Comparison of ENCODE assay signal across 11 cellular contexts in the genomic region with DNA sequence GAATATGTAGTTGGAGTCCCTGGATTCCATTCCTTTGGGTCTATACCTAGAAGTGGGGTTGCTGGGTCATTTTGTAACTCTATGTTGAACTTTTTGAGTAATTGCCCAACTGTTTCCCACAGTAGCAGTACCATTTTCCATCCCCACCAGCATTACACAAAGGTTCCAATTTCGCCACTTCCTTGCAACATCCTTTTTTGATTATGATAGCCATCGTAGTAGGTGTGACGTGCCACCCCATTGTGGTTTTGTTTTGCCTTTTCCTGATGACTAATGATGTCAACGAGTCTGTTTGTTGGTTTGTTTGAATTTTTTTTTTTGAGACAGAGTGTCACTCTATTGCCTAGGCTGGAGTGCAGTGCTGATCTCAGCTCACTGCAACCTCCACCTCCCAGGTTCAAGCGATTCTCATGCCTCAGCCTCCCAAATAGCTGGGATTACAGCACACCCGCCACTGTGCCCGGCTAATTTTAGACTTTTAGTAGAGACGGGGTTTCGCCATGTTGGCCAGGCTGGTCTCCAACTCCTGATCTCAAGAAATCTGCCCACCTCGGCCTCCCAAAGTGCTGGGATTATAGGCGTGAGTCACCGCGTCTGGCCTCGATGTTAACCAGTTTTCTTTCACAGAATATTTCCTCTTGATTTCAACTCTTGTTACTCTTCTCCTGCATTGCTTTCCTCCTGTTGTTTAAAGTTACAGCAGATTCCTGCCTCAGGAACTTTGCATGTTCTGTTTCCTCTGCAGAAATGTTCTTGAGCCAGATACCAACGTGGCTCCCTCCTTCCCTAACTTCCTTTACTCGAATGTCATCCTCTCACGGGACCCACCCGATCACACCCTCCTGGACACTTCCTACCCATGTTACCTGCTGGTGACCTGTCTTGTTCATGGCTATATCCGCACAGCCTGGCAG.
DNase-seq lines count a peak whose midpoint lies in the region; ATAC-seq lines count a peak whose summit lies in the region.
"Had no signal": no experiment of that assay in that cellular context is flagged by ENCODE, and none has a peak within 500 bp of the region (broad histone marks: within the 10 kb centered on the region; RNA-seq: fewer than 3 reads in every experiment).

No MANE protein-coding gene starts in this region.

- peaks cover 9% of the 10 kb centered on the region for H3K27me3 Mint-ChIP-seq in stimulated activated naive CD8-positive, alpha-beta T cell treated with anti-CD3 and anti-CD28 coated beads, Interleukin-15, Interleukin-2, amounts not matched to agents 100 ng/mL and 50 ng/mL, for 24 hours

- no peaks in the 10 kb centered on the region for H3K36me3 Mint-ChIP-seq in stimulated activated naive CD8-positive, alpha-beta T cell treated with anti-CD3 and anti-CD28 coated beads, Interleukin-15, Interleukin-2, amounts not matched to agents 100 ng/mL and 50 ng/mL, for 24 hours (ENCODE audit: low read depth)
- H3K36me3 Mint-ChIP-seq: naive thymus-derived CD8-positive, alpha-beta T cell; stimulated activated memory B cell treated with anti-CD40 and anti-IgM and Interleukin-4, amounts not matched to agents 10 μg/mL and 1 μg/mL and 100 μg/mL, for 72 hours had no signal

- peak overlapping the region; percentile 50 for H3K4me3 Mint-ChIP-seq in stimulated activated naive CD8-positive, alpha-beta T cell treated with anti-CD3 and anti-CD28 coated beads, Interleukin-15, Interleukin-2, amounts not matched to agents 100 ng/mL and 50 ng/mL, for 24 hours
- H3K4me3 Mint-ChIP-seq: stimulated activated memory B cell treated with anti-CD40 and anti-IgM and Interleukin-4, amounts not matched to agents 10 μg/mL and 1 μg/mL and 100 μg/mL, for 72 hours had no signal

- peak overlapping the region; percentile 8 for H3K27ac ChIP-seq in epithelial cell of prostate

- H3K27ac Mint-ChIP-seq in stimulated activated naive CD8-positive, alpha-beta T cell treated with anti-CD3 and anti-CD28 coated beads, Interleukin-15, Interleukin-2, amounts not matched to agents 100 ng/mL and 50 ng/mL, for 24 hours: peak overlapping the region; percentile 85
- H3K27ac Mint-ChIP-seq: stimulated activated memory B cell treated with anti-CD40 and anti-IgM and Interleukin-4, amounts not matched to agents 10 μg/mL and 1 μg/mL and 100 μg/mL, for 72 hours had no signal

- ATAC-seq in HG03025 (IDR thresholded peaks at IDR 0.05; ENCODE audit: low FRiP score, unreplicated experiment) (no peak), HG02642 (IDR thresholded peaks at IDR 0.05; ENCODE audit: poor library complexity, unreplicated experiment) (no peak), HG03354 (IDR thresholded peaks at IDR 0.05; ENCODE audit: poor library complexity, severe bottlenecking, unreplicated experiment) (no peak)
- ATAC-seq: naive thymus-derived CD8-positive, alpha-beta T cell; stimulated activated memory B cell treated with anti-CD40 and anti-IgM and Interleukin-4, amounts not matched to agents 10 μg/mL and 1 μg/mL and 100 μg/mL, for 72 hours had no signal

- no peaks in the 10 kb centered on the region for H3K9me3 Mint-ChIP-seq in stimulated activated naive CD8-positive, alpha-beta T cell treated with anti-CD3 and anti-CD28 coated beads, Interleukin-15, Interleukin-2, amounts not matched to agents 100 ng/mL and 50 ng/mL, for 24 hours
- H3K9me3 Mint-ChIP-seq: naive thymus-derived CD8-positive, alpha-beta T cell; stimulated activated memory B cell treated with anti-CD40 and anti-IgM and Interleukin-4, amounts not matched to agents 10 μg/mL and 1 μg/mL and 100 μg/mL, for 72 hours had no signal

- peaks cover 42% of the 10 kb centered on the region for H3K4me1 Mint-ChIP-seq in stimulated activated naive CD8-positive, alpha-beta T cell treated with anti-CD3 and anti-CD28 coated beads, Interleukin-15, Interleukin-2, amounts not matched to agents 100 ng/mL and 50 ng/mL, for 24 hours (ENCODE audit: low read depth)
- H3K4me1 Mint-ChIP-seq: stimulated activated memory B cell treated with anti-CD40 and anti-IgM and Interleukin-4, amounts not matched to agents 10 μg/mL and 1 μg/mL and 100 μg/mL, for 72 hours had no signal

- DNase-seq in activated gamma-delta T cell treated with anti-CD3 and anti-CD28 coated beads, Interleukin-2, amount 50 U/mL, for 16 hours (ENCODE audit: low read depth): peak; percentile 17
- DNase-seq in activated gamma-delta T cell treated with Interleukin-2 at 50 U/mL for 16 hours (no peak), epithelial cell of prostate (ENCODE audit: low read depth, low spot score) (no peak)
- peak; percentile 75 for DNase-seq in activated CD4-positive, alpha-beta T cell treated with anti-CD3 and anti-CD28 coated beads for 48 hours
- DNase-seq: naive thymus-derived CD8-positive, alpha-beta T cell; NCI-H1694 had no signal

Comparison
In these comparisons a context has a peak if more than half of its experiments do, and no peak if none do; other contexts are left out.
1. DNase-seq: peak in activated gamma-delta T cell treated with anti-CD3 and anti-CD28 coated beads, Interleukin-2, amount 50 U/mL, for 16 hours (single experiment) and activated CD4-positive, alpha-beta T cell treated with anti-CD3 and anti-CD28 coated beads for 48 hours (single experiment); none in activated gamma-delta T cell treated with Interleukin-2 at 50 U/mL for 16 hours (single experiment) and epithelial cell of prostate (single experiment).